8 cellular contexts compared by ENCODE assay signal in the genomic region with DNA sequence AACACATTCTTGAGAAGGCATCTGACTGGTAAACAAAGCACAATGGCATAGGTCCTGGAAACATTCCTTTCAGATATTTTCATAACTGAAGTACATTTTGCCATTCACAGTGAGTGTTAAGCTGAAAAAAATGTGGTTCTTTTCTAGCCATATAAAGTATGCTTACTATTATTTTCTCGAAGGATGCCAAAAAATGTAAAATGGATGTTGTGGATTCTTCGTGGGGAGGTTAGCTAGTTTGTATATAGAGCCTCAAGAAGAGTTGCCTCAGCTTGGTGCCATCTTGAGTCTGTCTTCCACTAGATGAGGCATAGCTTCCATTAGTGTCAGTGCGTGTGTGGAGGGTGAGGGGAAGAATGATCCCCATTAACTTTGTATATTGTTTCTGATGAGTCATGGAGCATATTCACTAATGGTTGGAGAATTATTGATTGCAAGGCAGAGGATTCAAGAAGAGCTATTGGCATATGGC. TPM values are rescaled to one million over a fixed set of nuclear protein-coding genes. Genes with fewer than 3 reads are reported as not detected.
DNase-seq lines count a peak whose midpoint lies in the region; ATAC-seq, FAIRE-seq and TF ChIP-seq lines count a peak whose summit lies in the region.

No MANE protein-coding gene starts in this region.

- TF ChIP-seq CTCF in pancreas (IDR thresholded peaks at IDR 0.05): no peak

- peaks cover 46% of the 10 kb centered on the region for H3K4me1 Mint-ChIP-seq in dendritic cell treated with granulocyte-macrophage colony-stimulating factor and Interleukin-4, amounts not matched to agents 40 ng/mL and 50 ng/mL, for 4 days (ENCODE audit: low read depth)

- peaks cover 49% of the 10 kb centered on the region for H3K36me3 Mint-ChIP-seq in dendritic cell treated with granulocyte-macrophage colony-stimulating factor and Interleukin-4, amounts not matched to agents 40 ng/mL and 50 ng/mL, for 4 days (ENCODE audit: low read depth)

- H3K36me3 ChIP-seq in skeletal muscle tissue (ENCODE audit: control insufficient read depth in 3 of 3, insufficient read depth in 3 of 3, low read length in 3 of 3): peaks cover 0 to 5% (median 0%) of the 10 kb centered on the region in 3 donors
- no peaks in the 10 kb centered on the region for H3K36me3 ChIP-seq in pancreas

- H3K27ac Mint-ChIP-seq in dendritic cell treated with granulocyte-macrophage colony-stimulating factor and Interleukin-4, amounts not matched to agents 40 ng/mL and 50 ng/mL, for 4 days: peak overlapping the region; percentile 55

- H3K27me3 ChIP-seq in skeletal muscle tissue (ENCODE audit: control insufficient read depth in 3 of 3, insufficient read depth in 3 of 3, low read length in 3 of 3): no peaks in the 10 kb centered on the region
- no peaks in the 10 kb centered on the region for H3K27me3 ChIP-seq in pancreas

- peaks cover 14 to 31% (median 17%) of the 10 kb centered on the region in 3 donors for H3K4me1 ChIP-seq in skeletal muscle tissue (ENCODE audit: control insufficient read depth in 3 of 3, insufficient read depth in 3 of 3, low read length in 3 of 3)
- peaks cover 13 to 46% (median 45%) of the 10 kb centered on the region in 3 donors for H3K4me1 ChIP-seq in pancreas

- intact Hi-C loops in dendritic cell treated with granulocyte-macrophage colony-stimulating factor and Interleukin-4, amounts not matched to agents 40 ng/mL and 50 ng/mL, for 4 days (cut with micrococcal nuclease): no loop called here
- intact Hi-C loops in pancreas (cut with DNase I): no loop called here

- H3K9me3 Mint-ChIP-seq in dendritic cell treated with granulocyte-macrophage colony-stimulating factor and Interleukin-4, amounts not matched to agents 40 ng/mL and 50 ng/mL, for 4 days: no peaks in the 10 kb centered on the region

- H3K9ac ChIP-seq in skeletal muscle tissue (ENCODE audit: low read depth in 1 of 3, low read length in 3 of 3): peak overlapping the region; percentile 61 to 98 (median 90)

- DNase-seq in RPMI7951 (ENCODE audit: low read depth): peak; percentile 55
- DNase-seq in activated gamma-delta T cell (lab: John Stamatoyannopoulos, UW): no peak
- DNase-seq in pancreas: no peak
- no peak for DNase-seq in SKM-1 (lab: John Stamatoyannopoulos, UW; ENCODE audit: unreplicated experiment)
- DNase-seq in NCI-H510A treated with DMSO at 0.1 percent for 48 hours (lab: John Stamatoyannopoulos, UW): no peak

- H3K4me3 Mint-ChIP-seq in dendritic cell treated with granulocyte-macrophage colony-stimulating factor and Interleukin-4, amounts not matched to agents 40 ng/mL and 50 ng/mL, for 4 days: peak overlapping the region; percentile 50

- no peak for FAIRE-seq in pancreas (lab: Jason Lieb, UNC)

- peak overlapping the region; percentile 97 for H3K27ac ChIP-seq in skeletal muscle tissue (ENCODE audit: low read depth, low read length)
- no peak overlapping the region for H3K27ac ChIP-seq in pancreas

- no peaks in the 10 kb centered on the region for H3K27me3 Mint-ChIP-seq in dendritic cell treated with granulocyte-macrophage colony-stimulating factor and Interleukin-4, amounts not matched to agents 40 ng/mL and 50 ng/mL, for 4 days

- no peaks in the 10 kb centered on the region for H3K9me3 ChIP-seq in skeletal muscle tissue (ENCODE audit: control insufficient read depth in 3 of 3, low read length in 3 of 3)
- no peaks in the 10 kb centered on the region for H3K9me3 ChIP-seq in pancreas

- ATAC-seq in pancreas: no peak

- 60 to 67% methylated on average over 3 of the region's 3 CpGs for WGBS in pancreas, 2 donors

- H3K4me3 ChIP-seq in GM08714 (ENCODE audit: low read length): peak overlapping the region; percentile 66
- peak overlapping the region; percentile 29 to 96 (median 52) for H3K4me3 ChIP-seq in skeletal muscle tissue (ENCODE audit: low read length in 3 of 3)
- H3K4me3 ChIP-seq in pancreas: no peak overlapping the region

RNA-seq across cellular contexts. Expression of gene MBNL1, which starts 4.1 kb away (rescaled TPM):
- 249 and 318 TPM in 2 replicates for total RNA-seq in RPMI7951 (2014; rRNA removed; shearing (Covaris generic))
- total RNA-seq in skeletal muscle tissue: 76.7 TPM
- 10 to 100 TPM; 30.5 to 73.2 (median 49.2) TPM for total RNA-seq in pancreas
- polyA plus RNA-seq in pancreas: 10 to 100 TPM; 15.2 to 22.2 TPM

Comparison
In these comparisons a context has a peak if more than half of its experiments do, and no peak if none do; other contexts are left out.
1. H3K4me3 ChIP-seq: peak in GM08714 (single experiment) and skeletal muscle tissue (3 of 3); none in pancreas (0 of 4).